In the genomic region with DNA sequence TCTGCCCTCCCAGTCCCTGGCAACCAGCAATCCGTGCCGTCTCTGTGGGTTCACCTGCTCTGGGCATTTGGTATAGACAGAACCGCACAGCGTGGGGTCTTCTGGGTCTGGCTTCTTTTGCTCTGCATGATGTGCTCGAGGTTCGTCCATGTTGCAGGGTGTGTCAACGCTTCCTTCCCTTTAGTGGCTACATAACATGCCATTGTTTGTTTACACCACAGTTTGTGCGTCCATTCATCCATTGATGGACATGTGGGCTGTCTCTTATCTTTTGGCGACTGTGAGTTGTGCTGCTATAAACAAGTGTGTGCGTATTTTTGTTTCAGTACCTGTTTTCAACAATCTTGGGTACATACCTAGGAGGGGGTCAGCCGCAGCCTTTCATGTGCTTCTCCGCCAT, we compare ENCODE assay signal across 22 cellular contexts.
"Had no signal": no experiment of that assay in that cellular context is flagged by ENCODE, and none has a peak within 500 bp of the region (broad histone marks: within the 10 kb centered on the region; RNA-seq: fewer than 3 reads in every experiment).

No MANE protein-coding gene starts in this region.

- H3K4me3 Mint-ChIP-seq: activated CD4-positive, alpha-beta T cell treated with anti-CD3 and anti-CD28 coated beads, Interleukin-2, amount 10 ng/mL, durations not matched to agents 24 days and 14 days; activated CD8-positive, alpha-beta memory T cell treated with anti-CD3 and anti-CD28 coated beads, Interleukin-2, amount 10 ng/mL, durations not matched to agents 7 days and 5 days; activated naive CD4-positive, alpha-beta T cell treated with anti-CD3 and anti-CD28 coated beads, Interleukin-2, amount 50 U/mL, for 24 hours; WTC11 had no signal

- H3K27ac Mint-ChIP-seq: activated CD4-positive, alpha-beta T cell treated with anti-CD3 and anti-CD28 coated beads, Interleukin-2, amount 10 ng/mL, durations not matched to agents 24 days and 14 days; activated CD8-positive, alpha-beta memory T cell treated with anti-CD3 and anti-CD28 coated beads, Interleukin-2, amount 10 ng/mL, durations not matched to agents 7 days and 5 days; activated naive CD4-positive, alpha-beta T cell treated with anti-CD3 and anti-CD28 coated beads, Interleukin-2, amount 50 U/mL, for 24 hours had no signal

- ATAC-seq: activated CD8-positive, alpha-beta memory T cell treated with anti-CD3 and anti-CD28 coated beads, Interleukin-2, amount 10 ng/mL, durations not matched to agents 7 days and 5 days; PC-3 had no signal

- DNase-seq: activated CD4-positive, alpha-beta T cell treated with anti-CD3 and anti-CD28 coated beads, Interleukin-2, amount 10 ng/mL, durations not matched to agents 24 days and 14 days; activated CD4-positive, CD25-positive, alpha-beta regulatory T cell treated with anti-CD3 and anti-CD28 coated beads, Interleukin-2, amount 50 U/mL, for 72 hours; activated CD8-positive, alpha-beta memory T cell treated with anti-CD3 and anti-CD28 coated beads, Interleukin-2, amount 10 ng/mL, durations not matched to agents 7 days and 5 days; activated effector memory CD4-positive, alpha-beta T cell treated with Interleukin-2 at 50 U/mL for 16 hours; activated naive CD4-positive, alpha-beta T cell; central memory CD4-positive, alpha-beta T cell; NCI-H1092; NCI-H1417 treated with DMSO at 0.1 percent for 48 hours; NCI-H1694; NCI-H2029; NCI-H2107; NCI-H2171 treated with DMSO at 0.1 percent for 48 hours; NCI-H226; NCI-H526 treated with DMSO at 0.1 percent for 48 hours; PC-3; SHP77; SW 1271; T-helper 9 cell had no signal

- H3K9me3 ChIP-seq: breast epithelium, SJSA1 had no signal

- H3K36me3 Mint-ChIP-seq: activated CD8-positive, alpha-beta memory T cell treated with anti-CD3 and anti-CD28 coated beads, Interleukin-2, amount 10 ng/mL, durations not matched to agents 7 days and 5 days; activated naive CD4-positive, alpha-beta T cell treated with anti-CD3 and anti-CD28 coated beads, Interleukin-2, amount 50 U/mL, for 24 hours; WTC11 had no signal

- H3K27me3 Mint-ChIP-seq: activated CD4-positive, alpha-beta T cell treated with anti-CD3 and anti-CD28 coated beads, Interleukin-2, amount 10 ng/mL, durations not matched to agents 24 days and 14 days had no signal

- H3K4me1 Mint-ChIP-seq: activated CD8-positive, alpha-beta memory T cell treated with anti-CD3 and anti-CD28 coated beads, Interleukin-2, amount 10 ng/mL, durations not matched to agents 7 days and 5 days had no signal
